In genomic region chr2:71884303-71885042, GRCh38 we compare ENCODE assay signal across 13 cellular contexts.
DNase-seq lines count a peak whose midpoint lies in the region; ATAC-seq and TF ChIP-seq lines count a peak whose summit lies in the region.
"Had no signal": no experiment of that assay in that cellular context is flagged by ENCODE, and none has a peak within 500 bp of the region (broad histone marks: within the 10 kb centered on the region; RNA-seq: fewer than 3 reads in every experiment).

No MANE protein-coding gene starts in this region.

- TF ChIP-seq POLR2A in IMR-90 (IDR thresholded peaks at IDR 0.05; ENCODE audit: low read depth, low read length) = no peak

- H3K4me2 ChIP-seq in IMR-90 (ENCODE audit: low read depth, low read length) (no peak overlapping the region), H9 (ENCODE audit: insufficient read depth, insufficient read length, low read length) (no peak overlapping the region)

- intact Hi-C loops in IMR-90 (cut with micrococcal nuclease) = no loop called here

- H2AK9ac ChIP-seq in IMR-90 (replicated peaks; ENCODE audit: low read depth, low read length, poor library complexity) = peak overlapping the region; percentile 2

- in situ Hi-C loops in IMR-90 (cut with MboI; ENCODE audit: low sequenced_read_pairs) (no loop called here), astrocyte of the cerebellum (cut with HindIII; ENCODE audit: low sequenced_read_pairs) (no loop called here)

- no peak for TF ChIP-seq CTCF in IMR-90 (conservative IDR thresholded peaks at IDR 0.05; ENCODE audit: low read depth, low read length)
- no peak for TF ChIP-seq CTCF in astrocyte of the cerebellum (IDR thresholded peaks at IDR 0.05; ENCODE audit: low read depth, low read length, missing control alignments)
- no peak for TF ChIP-seq CTCF in H9 (conservative IDR thresholded peaks at IDR 0.05)

- H4K5ac ChIP-seq in IMR-90 (ENCODE audit: low read depth, low read length) (peak overlapping the region; percentile 43; the same call in 1 of the 2 replicates), H9 (ENCODE audit: insufficient read length, low read depth, low read length) (no peak overlapping the region)

- H4K20me1 ChIP-seq in IMR-90 (ENCODE audit: insufficient read depth, low read length) (no peaks in the 10 kb centered on the region), H9 (ENCODE audit: control insufficient read depth, insufficient read depth, insufficient read length) (no peaks in the 10 kb centered on the region)

- H3K18ac ChIP-seq in IMR-90 (ENCODE audit: low read depth, low read length) (peak overlapping the region; percentile 36; the same call in 1 of the 2 replicates), H9 (ENCODE audit: insufficient read length, low read depth, low read length) (no peak overlapping the region)

- peak overlapping the region; percentile 77; the same call in 1 of the 2 replicates for H2BK20ac ChIP-seq in IMR-90 (ENCODE audit: low read depth, low read length)
- no peak overlapping the region for H2BK20ac ChIP-seq in H9 (ENCODE audit: low read depth, low read length, poor library complexity, severe bottlenecking)

- no peak overlapping the region; the same call in 1 of the 2 replicates for H3K27ac ChIP-seq in ACC112 (ENCODE audit: low read depth, low read length)
- no peak overlapping the region for H3K27ac ChIP-seq in IMR-90 (ENCODE audit: insufficient read depth, low read length)
- H3K27ac ChIP-seq in H9 (ENCODE audit: insufficient read length, low read depth, low read length) = no peak overlapping the region

- no peak overlapping the region for H3K56ac ChIP-seq in IMR-90 (ENCODE audit: extremely low read depth, insufficient read depth, low read length)
- H3K56ac ChIP-seq in H9 (ENCODE audit: insufficient read length, low read depth, low read length) = no peak overlapping the region

- no peaks in the 10 kb centered on the region for H3K27me3 ChIP-seq in ACC112 (ENCODE audit: insufficient read depth, low read length)
- H3K27me3 ChIP-seq in IMR-90 (ENCODE audit: control insufficient read depth, insufficient read depth, low read length) = peaks cover 2% of the 10 kb centered on the region
- no peaks in the 10 kb centered on the region for H3K27me3 ChIP-seq in H9 (ENCODE audit: insufficient read depth, low read length)

- POLR2A ChIA-PET in IMR-90 (lab: Charles Lee; ENCODE audit: unreplicated experiment) = no interaction called here

- H3K27me3 Mint-ChIP-seq in H9 (ENCODE audit: low read depth) = peaks cover 3% of the 10 kb centered on the region

- no peaks in the 10 kb centered on the region for H3K36me3 Mint-ChIP-seq in H9 (ENCODE audit: insufficient read depth in 1 of 3, low read depth in 3 of 3)
- H3K36me3 Mint-ChIP-seq: CD4-positive, CD25-positive, alpha-beta regulatory T cell; naive thymus-derived CD8-positive, alpha-beta T cell had no signal

- H2AFZ ChIP-seq in ACC112 (ENCODE audit: low read length, unreplicated experiment) (no peak overlapping the region), IMR-90 (replicated peaks; ENCODE audit: low read length, poor library complexity) (no peak overlapping the region), H9 (ENCODE audit: low read length) (no peak overlapping the region)

- H3K9me1 ChIP-seq in IMR-90 (ENCODE audit: insufficient read depth, low read length) = peaks cover 12% of the 10 kb centered on the region

- H3K9ac ChIP-seq in IMR-90 (ENCODE audit: low read depth, low read length) (no peak overlapping the region), H9 (ENCODE audit: extremely low read depth, insufficient read length, low read length) (no peak overlapping the region)

- H3K14ac ChIP-seq in IMR-90 (replicated peaks; ENCODE audit: low read depth, low read length) (peak overlapping the region; percentile 77; the same call in 1 of the 2 replicates), H9 (ENCODE audit: insufficient read depth, low read length) (no peak overlapping the region)

- peak; percentile 57 for DNase-seq in IMR-90
- peak; percentile 31 for DNase-seq in astrocyte of the cerebellum (ENCODE audit: low read depth)
- peak; percentile 47 for DNase-seq in glomerular visceral epithelial cell (ENCODE audit: extremely low spot score)
- no peak for DNase-seq in activated gamma-delta T cell (lab: John Stamatoyannopoulos, UW)
- no peak for DNase-seq in hepatic stellate cell (ENCODE audit: low spot score)
- no peak for DNase-seq in H9
- DNase-seq: activated CD4-positive, alpha-beta T cell treated with anti-CD3 and anti-CD28 coated beads for 1 hour; activated gamma-delta T cell treated with Interleukin-2 at 50 U/mL for 16 hours; CD4-positive, CD25-positive, alpha-beta regulatory T cell; stimulated activated CD4-positive, alpha-beta T cell treated with anti-CD3 and anti-CD28 coated beads, Interleukin-15, amount 100 ng/mL, for 24 hours had no signal

- no CpG with 5 or more reads among the region's 7 CpGs for WGBS in IMR-90 (ENCODE audit: extremely low coverage in 2 of 2, insufficient read length in 1 of 2), 2 experiments
- WGBS in H9 (ENCODE audit: extremely low coverage, insufficient read length, low lambda C conversion rate) = no CpG with 5 or more reads among the region's 7 CpGs

- H2BK120ac ChIP-seq in IMR-90 (ENCODE audit: low read depth, low read length) (peak overlapping the region; percentile 99), H9 (ENCODE audit: low read depth, low read length, poor library complexity, severe bottlenecking) (no peak overlapping the region)

- no peak overlapping the region for H2BK12ac ChIP-seq in H9 (ENCODE audit: insufficient read length, low read depth, low read length)

- H4K8ac ChIP-seq in IMR-90 (ENCODE audit: low read depth in 2 of 2, low read length in 2 of 2) (peak overlapping the region; percentile 11 to 77; a peak in 3 of 4 replicates), H9 (replicated peaks; ENCODE audit: insufficient read length, low read depth, low read length) (no peak overlapping the region)

- H3K23ac ChIP-seq in IMR-90 (ENCODE audit: low read depth, low read length) (no peak overlapping the region; the same call in 1 of the 2 replicates), H9 (ENCODE audit: insufficient read length, low read depth, low read length) (no peak overlapping the region)

- H3K79me1 ChIP-seq in IMR-90 (ENCODE audit: low read depth in 1 of 2, low read length in 2 of 2) (no peaks in the 10 kb centered on the region), H9 (ENCODE audit: insufficient read depth, low read depth, low read length, poor library complexity, severe bottlenecking) (no peaks in the 10 kb centered on the region)

- H3T11ph ChIP-seq in H9 (ENCODE audit: low read length) = no peak overlapping the region

- H3K36me3 ChIP-seq in ACC112 (ENCODE audit: insufficient read depth, low read length) (no peaks in the 10 kb centered on the region), IMR-90 (ENCODE audit: control insufficient read depth, insufficient read depth, low read length) (no peaks in the 10 kb centered on the region)

- H3K4me3 ChIP-seq in ACC112 (ENCODE audit: low read depth, low read length) (peak overlapping the region; percentile 42; the same call in 1 of the 2 replicates), IMR-90 (ENCODE audit: insufficient read depth, low read depth, low read length) (no peak overlapping the region), astrocyte of the cerebellum (ENCODE audit: low read depth, low read length) (no peak overlapping the region)

- TF ChIP-seq RAD21 in IMR-90 (IDR thresholded peaks at IDR 0.05; ENCODE audit: low read length) = no peak

- H3K23me2 ChIP-seq in H9 (ENCODE audit: insufficient read length, low read depth, low read length, poor library complexity, severe bottlenecking) = no peaks in the 10 kb centered on the region

- peaks cover 56% of the 10 kb centered on the region for H3K4me1 ChIP-seq in ACC112 (ENCODE audit: control insufficient read depth, insufficient read depth, low read length, unreplicated experiment)
- peaks cover 31% of the 10 kb centered on the region for H3K4me1 ChIP-seq in IMR-90 (ENCODE audit: control insufficient read depth, insufficient read depth, low read length)
- no peaks in the 10 kb centered on the region for H3K4me1 ChIP-seq in H9 (ENCODE audit: insufficient read depth, low read length)

- no peak overlapping the region for H3K4me3 Mint-ChIP-seq in H9
- H3K4me3 Mint-ChIP-seq: CD4-positive, CD25-positive, alpha-beta regulatory T cell; naive thymus-derived CD8-positive, alpha-beta T cell had no signal

- no peaks in the 10 kb centered on the region; a peak in 1 of 5 replicates for H3K9me3 Mint-ChIP-seq in H9

- H2AK5ac ChIP-seq in IMR-90 (ENCODE audit: low read depth, low read length) (peak overlapping the region; percentile 89), H9 (ENCODE audit: insufficient read length, low read length) (no peak overlapping the region)

- peak overlapping the region; percentile 19; the same call in 1 of the 2 replicates for H4K91ac ChIP-seq in IMR-90 (ENCODE audit: insufficient read depth, low read depth, low read length)
- H4K91ac ChIP-seq in H9 (ENCODE audit: insufficient read length, low read depth, low read length) = no peak overlapping the region

- H2BK5ac ChIP-seq in IMR-90 (ENCODE audit: low read depth, low read length, poor library complexity, severe bottlenecking) (no peak overlapping the region), H9 (ENCODE audit: insufficient read length, low read length) (no peak overlapping the region)

- H3K79me2 ChIP-seq in ACC112 (ENCODE audit: control insufficient read depth, insufficient read depth, low read length, unreplicated experiment) = no peaks in the 10 kb centered on the region
- no peaks in the 10 kb centered on the region for H3K79me2 ChIP-seq in H9 (ENCODE audit: insufficient read depth, low read length)

- BruUV-seq in IMR-90 (replicated peaks; lab: Mats Ljungman, UMichigan) = no TSS peak

- H3K4me1 Mint-ChIP-seq in H9 = peaks cover 0 to 6% of the 10 kb centered on the region in 2 experiments; a peak in 2 of 4 replicates
- H3K4me1 Mint-ChIP-seq: CD4-positive, CD25-positive, alpha-beta regulatory T cell; naive thymus-derived CD8-positive, alpha-beta T cell had no signal

- H3K9me3 ChIP-seq in IMR-90 (ENCODE audit: control insufficient read depth, insufficient read depth, low read length) = peaks cover 9% of the 10 kb centered on the region
- no peaks in the 10 kb centered on the region for H3K9me3 ChIP-seq in H9 (ENCODE audit: control insufficient read depth, low read depth, low read length)

- H3K27ac Mint-ChIP-seq in H9 = no peak overlapping the region
- H3K27ac Mint-ChIP-seq: CD4-positive, CD25-positive, alpha-beta regulatory T cell; naive thymus-derived CD8-positive, alpha-beta T cell had no signal

- ATAC-seq in IMR-90 (ENCODE audit: low read depth) (no peak), GM18858 (IDR thresholded peaks at IDR 0.05; ENCODE audit: unreplicated experiment) (no peak)
- ATAC-seq: naive thymus-derived CD8-positive, alpha-beta T cell had no signal

- H2BK15ac ChIP-seq in IMR-90 (ENCODE audit: low read depth, low read length) = peak overlapping the region; percentile 43; the same call in 2 of the 3 replicates
- H2BK15ac ChIP-seq in H9 (ENCODE audit: low read depth, low read length) = no peak overlapping the region

- CTCF ChIA-PET in IMR-90 (lab: Yijun Ruan, JAX) = interaction anchor here (0.5 kb wide), 1 partner anchor 976 kb away, joined by 3 read pairs; no protein-coding TSS in a partner anchor

- H3K4ac ChIP-seq in IMR-90 (ENCODE audit: low read depth, low read length) (peak overlapping the region; percentile 79), H9 (ENCODE audit: low read depth, low read length) (no peak overlapping the region)

- dilution Hi-C loops in IMR-90 (cut with HindIII; ENCODE audit: low sequenced_read_pairs, unreplicated experiment) = no loop called here

Comparison
In these comparisons a context has a peak if more than half of its experiments do, and no peak if none do; other contexts are left out.
1. DNase-seq: peak in IMR-90 (single experiment), astrocyte of the cerebellum (single experiment) and glomerular visceral epithelial cell (single experiment); none in activated gamma-delta T cell (single experiment), hepatic stellate cell (single experiment) and H9 (single experiment).